Comparison of ENCODE assay signal across 9 cellular contexts in the genomic region with DNA sequence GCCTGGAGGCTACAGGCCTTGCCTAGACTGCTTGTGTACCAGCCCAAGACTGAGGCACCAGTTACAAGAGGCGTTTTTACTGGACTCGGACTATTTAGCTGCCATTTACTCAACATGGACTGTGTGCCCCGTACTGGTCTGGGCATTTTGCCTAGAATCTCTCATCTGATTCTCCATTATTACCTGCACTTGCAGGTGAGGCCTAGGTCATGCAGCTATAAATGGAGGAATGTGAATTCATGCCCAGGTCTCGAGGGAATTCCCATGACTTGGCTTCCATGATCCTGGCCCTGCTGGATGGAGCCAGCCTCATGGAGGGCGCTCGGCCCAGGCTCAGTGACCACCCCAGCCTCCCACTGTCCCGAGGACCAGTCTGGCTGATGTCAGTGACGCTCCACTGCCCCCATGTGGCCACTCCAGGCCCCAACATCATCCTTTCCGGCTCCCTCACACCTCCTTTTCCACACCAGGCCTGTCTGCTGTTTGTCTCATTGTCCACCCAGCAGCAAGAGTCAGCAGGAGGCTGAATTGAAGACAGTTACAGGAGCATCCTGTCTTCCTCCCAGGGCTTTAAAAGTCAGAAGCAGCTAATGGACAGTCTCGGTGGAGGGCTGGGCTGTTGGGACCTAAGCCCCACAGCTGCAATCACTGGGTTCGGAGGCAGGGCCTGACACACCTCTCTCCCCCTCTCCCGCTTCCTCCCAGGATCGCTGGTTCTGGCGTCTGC. TPM values are rescaled to one million over a fixed set of nuclear protein-coding genes. Genes with fewer than 3 reads are reported as not detected.
DNase-seq lines count a peak whose midpoint lies in the region; ATAC-seq, FAIRE-seq and TF ChIP-seq lines count a peak whose summit lies in the region.
"Had no signal": no experiment of that assay in that cellular context is flagged by ENCODE, and none has a peak within 500 bp of the region (broad histone marks: within the 10 kb centered on the region; RNA-seq: fewer than 3 reads in every experiment).

No MANE protein-coding gene starts in this region.

- intact Hi-C loops in right cardiac atrium (cut with DNase I) = no loop called here

- no peak overlapping the region for H3K27ac ChIP-seq in SJCRH30
- H3K27ac ChIP-seq in right cardiac atrium (ENCODE audit: low read length) = no peak overlapping the region

- H3K36me3 ChIP-seq in SJCRH30 = no peaks in the 10 kb centered on the region

- no peaks in the 10 kb centered on the region for H3K27me3 ChIP-seq in SJCRH30
- H3K27me3 ChIP-seq in right cardiac atrium (ENCODE audit: control insufficient read depth, insufficient read depth) = no peaks in the 10 kb centered on the region

- H3K9me3 ChIP-seq in SJCRH30 (replicated peaks) (no peaks in the 10 kb centered on the region), right cardiac atrium (ENCODE audit: control insufficient read depth, low read length) (no peaks in the 10 kb centered on the region)

- DNase-seq in DMS53 treated with DMSO at 0.1 percent for 48 hours (lab: John Stamatoyannopoulos, UW; ENCODE audit: unreplicated experiment) (peak; percentile 16), HTR-8/SVneo (ENCODE audit: insufficient read length, low spot score) (peak; percentile 82), SJCRH30 (peak; percentile 83 to 92), anterior cingulate cortex (lab: John Stamatoyannopoulos, UW) (peak in 40 of 58 donors; percentile 7 to 68 (median 26)), right cardiac atrium (peak; percentile 69 to 79 (median 78)), retinal pigment epithelial cell (ENCODE audit: low read depth) (no peak), GOT3 (lab: John Stamatoyannopoulos, UW) (no peak)

- FAIRE-seq in HTR-8/SVneo (lab: Jason Lieb, UNC) = peak; percentile 92

- ATAC-seq in right cardiac atrium = peak; percentile 53 to 74
- ATAC-seq in HG02870 (IDR thresholded peaks at IDR 0.05; ENCODE audit: unreplicated experiment) = no peak

- H3K4me3 ChIP-seq in SJCRH30 = no peak overlapping the region
- no peak overlapping the region for H3K4me3 ChIP-seq in right cardiac atrium (ENCODE audit: low read length)
- H3K4me3 ChIP-seq in retinal pigment epithelial cell (ENCODE audit: low read length) = no peak overlapping the region

- peak; percentile 87 for TF ChIP-seq CTCF in retinal pigment epithelial cell (conservative IDR thresholded peaks at IDR 0.05; ENCODE audit: low read depth, low read length)

- 58% methylated on average over 14 of the region's 14 CpGs for WGBS in right cardiac atrium

- 0 out of 2 replicates have a peak, but pooled peaks cover under 1% of the 10 kb centered on the region for H3K4me1 ChIP-seq in SJCRH30
- no peaks in the 10 kb centered on the region for H3K4me1 ChIP-seq in right cardiac atrium (ENCODE audit: control insufficient read depth, insufficient read depth, low read length)

RNA-seq across cellular contexts. Expression of a gene that starts 8.7 kb away (rescaled TPM):
- 19.6 and 20.4 TPM in 2 replicates for total RNA-seq in SJCRH30 (2014; rRNA removed; shearing (Covaris generic))
- total RNA-seq in right cardiac atrium = 10 to 100 TPM; 45.1 to 65.0 (median 48.6) TPM
- 47.1 TPM for polyA plus RNA-seq in right cardiac atrium

RNA-seq across cellular contexts. Expression of a gene that starts 15.4 kb away (rescaled TPM):
- 142 and 157 TPM in 2 replicates for total RNA-seq in SJCRH30 (2014; rRNA removed; shearing (Covaris generic))
- 10 to 100 TPM; 36.2 to 57.3 (median 41.4) TPM for total RNA-seq in right cardiac atrium
- 37.7 TPM for polyA plus RNA-seq in right cardiac atrium

RNA-seq across cellular contexts. Expression of a gene that starts 23.0 kb away (rescaled TPM):
- 0.10 TPM in 1 of 2 replicates, not detected in the other for total RNA-seq in SJCRH30 (2014; rRNA removed; shearing (Covaris generic))
- not detected for total RNA-seq in right cardiac atrium
- polyA plus RNA-seq in right cardiac atrium = not detected
- total RNA-seq: activated CD8-positive, alpha-beta memory T cell treated with anti-CD3 and anti-CD28 coated beads for 36 hours had no signal

RNA-seq across cellular contexts. Expression of a gene that starts 42.7 kb away (rescaled TPM):
- not detected in 2 replicates for total RNA-seq in SJCRH30 (2014; rRNA removed; shearing (Covaris generic))
- total RNA-seq in right cardiac atrium = under 1 TPM; 0.39 to 0.48 (median 0.44) TPM
- polyA plus RNA-seq in right cardiac atrium = 0.27 TPM

Comparison
In these comparisons a context has a peak if more than half of its experiments do, and no peak if none do; other contexts are left out.
1. DNase-seq: peak in DMS53 treated with DMSO at 0.1 percent for 48 hours (single experiment), HTR-8/SVneo (single experiment), SJCRH30 (2 of 2), anterior cingulate cortex (40 of 58) and right cardiac atrium (3 of 3); none in retinal pigment epithelial cell (single experiment) and GOT3 (single experiment).